ENCODE assay signal across 1 cellular context in genomic region chr3:149214702-149215101, GRCh38.
TF ChIP-seq lines count a peak whose summit lies in the region.

No MANE protein-coding gene starts in this region.

TF ChIP-seq in GM23338, 12 proteins besides CTCF, POLR2A, EP300 and RAD21 (continued from another document):
- TF ChIP-seq ZNF462 (CRISPR knock-in tag; IDR thresholded peaks at IDR 0.05): no peak
- no peak for TF ChIP-seq POLR2AphosphoS5 (IDR thresholded peaks at IDR 0.05; ENCODE audit: low read depth)
